ENCODE assay signal across 8 cellular contexts in genomic region chr9:93682155-93682968, GRCh38.
DNase-seq lines count a peak whose midpoint lies in the region; ATAC-seq, FAIRE-seq and TF ChIP-seq lines count a peak whose summit lies in the region.

No MANE protein-coding gene starts in this region.

- no peaks in the 10 kb centered on the region for H3K27me3 ChIP-seq in BE2C
- no peaks in the 10 kb centered on the region for H3K27me3 ChIP-seq in endothelial cell of umbilical vein (ENCODE audit: control insufficient read depth in 2 of 2, insufficient read depth in 2 of 2, low read length in 2 of 2)

- intact Hi-C loops in activated CD8-positive, alpha-beta T cell treated with anti-CD3 and anti-CD28 coated beads for 36 hours (cut with micrococcal nuclease), result loop anchor here (2.0 kb wide), 2 partner anchors 280 to 320 kb away; no protein-coding TSS in a partner anchor
- intact Hi-C loops in endothelial cell of umbilical vein (cut with micrococcal nuclease), result loop anchor here (1.0 to 10.0 kb wide), 4 partner anchors 145 to 382 kb away; no protein-coding TSS in a partner anchor

- H3K9ac ChIP-seq in endothelial cell of umbilical vein (replicated peaks; ENCODE audit: extremely low read depth, insufficient read depth, low read length), result no peak overlapping the region

- H3K4me1 ChIP-seq in BE2C, result no peaks in the 10 kb centered on the region
- H3K4me1 ChIP-seq in endothelial cell of umbilical vein (ENCODE audit: control insufficient read depth, extremely low read depth, insufficient read depth, low read length), result peaks cover 14% of the 10 kb centered on the region

- H3K9me1 ChIP-seq in endothelial cell of umbilical vein (replicated peaks; ENCODE audit: control insufficient read depth, extremely low read depth, insufficient read depth, low read length), result no peaks in the 10 kb centered on the region

- no peak overlapping the region for H3K4me3 Mint-ChIP-seq in activated CD8-positive, alpha-beta T cell treated with anti-CD3 and anti-CD28 coated beads for 36 hours
- H3K4me3 Mint-ChIP-seq in stimulated activated naive B cell treated with anti-CD40 and anti-IgM and Interleukin-4, amounts not matched to agents 10 μg/mL and 1 μg/mL and 100 μg/mL, for 72 hours, result no peak overlapping the region

- H3K27me3 Mint-ChIP-seq in activated CD8-positive, alpha-beta T cell treated with anti-CD3 and anti-CD28 coated beads for 36 hours, result no peaks in the 10 kb centered on the region
- H3K27me3 Mint-ChIP-seq in stimulated activated naive B cell treated with anti-CD40 and anti-IgM and Interleukin-4, amounts not matched to agents 10 μg/mL and 1 μg/mL and 100 μg/mL, for 72 hours, result peaks cover 33 to 34% of the 10 kb centered on the region in 2 donors

- H2AFZ ChIP-seq in endothelial cell of umbilical vein (ENCODE audit: low read depth, low read length), result no peak overlapping the region

- POLR2A ChIA-PET in activated CD8-positive, alpha-beta T cell treated with anti-CD3 and anti-CD28 coated beads for 36 hours (lab: Charles Lee), result interaction anchor here (0.5 to 1.0 kb wide), 2 partner anchors 158 to 277 kb away, joined by 3 read pairs; no protein-coding TSS in a partner anchor
- POLR2A ChIA-PET in endothelial cell of umbilical vein (lab: Charles Lee), result no interaction called here

- peak; percentile 53 for ATAC-seq in GM21529 (IDR thresholded peaks at IDR 0.05; ENCODE audit: unreplicated experiment)
- peak; percentile 79 for ATAC-seq in activated CD8-positive, alpha-beta T cell treated with anti-CD3 and anti-CD28 coated beads for 36 hours
- ATAC-seq in stimulated activated naive B cell treated with anti-CD40 and anti-IgM and Interleukin-4, amounts not matched to agents 10 μg/mL and 1 μg/mL and 100 μg/mL, for 72 hours (replicated peaks), result peak; percentile 74 to 76
- ATAC-seq in GM21390 (IDR thresholded peaks at IDR 0.05; ENCODE audit: unreplicated experiment), result no peak

- no peaks in the 10 kb centered on the region for H3K79me2 ChIP-seq in endothelial cell of umbilical vein (ENCODE audit: control insufficient read depth, insufficient read depth, low read length)

- H3K4me3 ChIP-seq in BE2C (ENCODE audit: low read depth, low read length) (no peak overlapping the region), endothelial cell of umbilical vein (replicated peaks in 1 of 3; ENCODE audit: insufficient read depth in 1 of 3, low read depth in 1 of 3, low read length in 3 of 3) (no peak overlapping the region)

- no TSS peak for BruUV-seq in endothelial cell of umbilical vein (replicated peaks; lab: Mats Ljungman, UMichigan)

- no peak overlapping the region for H3K27ac Mint-ChIP-seq in activated CD8-positive, alpha-beta T cell treated with anti-CD3 and anti-CD28 coated beads for 36 hours
- no peak overlapping the region for H3K27ac Mint-ChIP-seq in stimulated activated naive B cell treated with anti-CD40 and anti-IgM and Interleukin-4, amounts not matched to agents 10 μg/mL and 1 μg/mL and 100 μg/mL, for 72 hours

- FAIRE-seq in endothelial cell of umbilical vein (lab: Jason Lieb, UNC), result peak; percentile 86

- H3K9me3 Mint-ChIP-seq in activated CD8-positive, alpha-beta T cell treated with anti-CD3 and anti-CD28 coated beads for 36 hours, result no peaks in the 10 kb centered on the region
- H3K9me3 Mint-ChIP-seq in stimulated activated naive B cell treated with anti-CD40 and anti-IgM and Interleukin-4, amounts not matched to agents 10 μg/mL and 1 μg/mL and 100 μg/mL, for 72 hours, result peaks cover 2 to 3% of the 10 kb centered on the region in 2 donors

- DNase-seq in BE2C, result peak; percentile 77
- peak; percentile 22 for DNase-seq in NCI-H345 treated with DMSO at 0.1 percent for 48 hours (lab: John Stamatoyannopoulos, UW; ENCODE audit: unreplicated experiment)
- peak; percentile 78 for DNase-seq in activated CD8-positive, alpha-beta T cell treated with anti-CD3 and anti-CD28 coated beads for 36 hours
- peak; percentile 55 for DNase-seq in endothelial cell of umbilical vein (ENCODE audit: low read depth, low spot score)
- DNase-seq in midbrain (lab: John Stamatoyannopoulos, UW), result peak; percentile 5
- peak; percentile 49 for DNase-seq in stimulated activated naive B cell treated with anti-CD40 and anti-IgM and Interleukin-4, amounts not matched to agents 10 μg/mL and 1 μg/mL and 100 μg/mL, for 72 hours

- no peaks in the 10 kb centered on the region for H3K4me1 Mint-ChIP-seq in activated CD8-positive, alpha-beta T cell treated with anti-CD3 and anti-CD28 coated beads for 36 hours (ENCODE audit: low read depth)
- H3K4me1 Mint-ChIP-seq in stimulated activated naive B cell treated with anti-CD40 and anti-IgM and Interleukin-4, amounts not matched to agents 10 μg/mL and 1 μg/mL and 100 μg/mL, for 72 hours, result peaks cover 3 to 9% of the 10 kb centered on the region in 2 donors

- H4K20me1 ChIP-seq in endothelial cell of umbilical vein (replicated peaks; ENCODE audit: control insufficient read depth, extremely low read depth, insufficient read depth, low read length), result no peaks in the 10 kb centered on the region

- peaks cover 4% of the 10 kb centered on the region for H3K36me3 Mint-ChIP-seq in activated CD8-positive, alpha-beta T cell treated with anti-CD3 and anti-CD28 coated beads for 36 hours (ENCODE audit: low read depth)
- H3K36me3 Mint-ChIP-seq in stimulated activated naive B cell treated with anti-CD40 and anti-IgM and Interleukin-4, amounts not matched to agents 10 μg/mL and 1 μg/mL and 100 μg/mL, for 72 hours, result peaks cover 10 to 11% of the 10 kb centered on the region in 2 donors

- no peaks in the 10 kb centered on the region for H3K9me3 ChIP-seq in BE2C
- H3K9me3 ChIP-seq in endothelial cell of umbilical vein (replicated peaks; ENCODE audit: control insufficient read depth, insufficient read depth, low read length), result no peaks in the 10 kb centered on the region

- no peak overlapping the region for H3K27ac ChIP-seq in endothelial cell of umbilical vein (ENCODE audit: insufficient read depth, low read depth, low read length)

- no peak for TF ChIP-seq POLR2A in endothelial cell of umbilical vein (IDR thresholded peaks at IDR 0.05; ENCODE audit: low read depth, low read length)

- dilution Hi-C loops in endothelial cell of umbilical vein (cut with MboI; ENCODE audit: extremely low pct_ligation_motif_present, low sequenced_read_pairs), result no loop called here

- TF ChIP-seq CTCF in BE2C (IDR thresholded peaks at IDR 0.05; ENCODE audit: low read depth, low read length) (peak; percentile 82), endothelial cell of umbilical vein (IDR thresholded peaks at IDR 0.05; ENCODE audit: extremely low read depth in 1 of 2, insufficient read depth in 1 of 2, low read depth in 1 of 2, low read length in 2 of 2) (peak; percentile 74 to 82)
- peak; percentile 85 for TF ChIP-seq CTCF in activated CD8-positive, alpha-beta T cell treated with anti-CD3 and anti-CD28 coated beads for 36 hours (IDR thresholded peaks at IDR 0.05)

- H3K36me3 ChIP-seq in BE2C (no peaks in the 10 kb centered on the region), endothelial cell of umbilical vein (ENCODE audit: control insufficient read depth in 2 of 2, extremely low read depth in 1 of 2, insufficient read depth in 2 of 2, low read length in 2 of 2) (peaks cover 0 to 2% of the 10 kb centered on the region in 2 experiments)

- no peak overlapping the region for H3K4me2 ChIP-seq in endothelial cell of umbilical vein (ENCODE audit: insufficient read depth, low read length)

- CTCF ChIA-PET in activated CD8-positive, alpha-beta T cell treated with anti-CD3 and anti-CD28 coated beads for 36 hours (lab: Charles Lee), result interaction anchor here (0.6 to 3.6 kb wide), 16 partner anchors 8 to 1051 kb away, joined by 3 to 37 read pairs (median 3); partner anchors contain the start of gene BARX1
- CTCF ChIA-PET in endothelial cell of umbilical vein (lab: Charles Lee), result interaction anchor here (0.6 to 8.8 kb wide), 12 partner anchors 9 to 531 kb away, joined by 3 to 154 read pairs (median 6); no protein-coding TSS in a partner anchor

TF ChIP-seq in endothelial cell of umbilical vein, 7 proteins besides CTCF, POLR2A, EP300 and RAD21:
- TF ChIP-seq POLR2AphosphoS5 (IDR thresholded peaks at IDR 0.05; ENCODE audit: insufficient read depth, low read depth, low read length) (no peak), EZH2 (IDR thresholded peaks at IDR 0.05; ENCODE audit: borderline replicate concordance, low read depth, low read length, severe bottlenecking) (no peak), GATA2 (IDR thresholded peaks at IDR 0.05; ENCODE audit: insufficient read depth, insufficient read length, low read depth, low read length) (no peak), MYC (IDR thresholded peaks at IDR 0.05; ENCODE audit: low read depth, low read length) (no peak), JUN (IDR thresholded peaks at IDR 0.05; ENCODE audit: borderline replicate concordance, insufficient read depth, insufficient read length, low read depth) (no peak), FOS (IDR thresholded peaks at IDR 0.05; ENCODE audit: borderline replicate concordance, insufficient read depth, low read length) (no peak), MAX (IDR thresholded peaks at IDR 0.05; ENCODE audit: insufficient read depth, insufficient read length) (no peak)

Comparison
In these comparisons a context has a peak if more than half of its experiments do, and no peak if none do; other contexts are left out.
1. DNase-seq: peak in every context shown above with its lines; median percentile 78 in activated CD8-positive, alpha-beta T cell treated with anti-CD3 and anti-CD28 coated beads for 36 hours; 77 in BE2C; 55 in endothelial cell of umbilical vein; 49 in stimulated activated naive B cell treated with anti-CD40 and anti-IgM and Interleukin-4, amounts not matched to agents 10 μg/mL and 1 μg/mL and 100 μg/mL, for 72 hours; 22 in NCI-H345 treated with DMSO at 0.1 percent for 48 hours; 5 in midbrain.